ENCODE assay signal across 20 cellular contexts in the genomic region with DNA sequence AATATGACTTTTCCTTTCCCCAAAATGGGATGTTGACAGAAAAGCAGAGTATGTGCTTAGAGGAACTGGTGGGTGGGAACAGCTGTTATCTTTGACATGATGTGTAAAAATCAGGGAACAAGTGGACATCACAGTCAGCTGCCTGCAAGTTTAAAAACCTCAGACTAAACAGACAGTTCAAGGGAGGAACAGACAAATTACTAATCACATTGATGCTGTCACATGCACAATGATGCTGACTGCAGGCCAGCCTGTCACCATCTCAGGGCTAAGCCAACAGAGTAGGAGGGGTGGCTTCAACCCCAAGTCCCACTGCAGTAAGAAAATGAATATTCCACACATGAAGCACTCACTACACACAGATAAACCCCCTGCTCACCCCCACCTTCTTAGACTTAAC. TPM values are rescaled to one million over a fixed set of nuclear protein-coding genes. Genes with fewer than 3 reads are reported as not detected.
A peak's percentile ranks its signal among the peaks of the same experiment; 100 is the strongest.
DNase-seq lines count a peak whose midpoint lies in the region; ATAC-seq and TF ChIP-seq lines count a peak whose summit lies in the region.
"Had no signal": no experiment of that assay in that cellular context is flagged by ENCODE, and none has a peak within 500 bp of the region (broad histone marks: within the 10 kb centered on the region; RNA-seq: fewer than 3 reads in every experiment).

No MANE protein-coding gene starts in this region.

- H2AFZ ChIP-seq in OCI-LY7 (ENCODE audit: low read length) (no peak overlapping the region), smooth muscle cell (ENCODE audit: low read depth) (no peak overlapping the region), PC-3 (ENCODE audit: low read length) (no peak overlapping the region)
- H2AFZ ChIP-seq: PC-9 had no signal

- H3K4me2 ChIP-seq in OCI-LY7 (ENCODE audit: low read length) (0 out of 2 replicates have a peak overlapping the region, but pooled peaks have one; percentile 8), smooth muscle cell (peak overlapping the region; percentile 36), PC-3 (ENCODE audit: low read length) (no peak overlapping the region)
- H3K4me2 ChIP-seq: PC-9 had no signal

- CTCF ChIA-PET in OCI-LY7 (lab: Charles Lee; ENCODE audit: unreplicated experiment) = no interaction called here
- CTCF ChIA-PET in PC-3 (lab: Charles Lee) = no interaction called here

- DNase-seq in CD1c-positive myeloid dendritic cell (ENCODE audit: extremely low spot score) (peak; percentile 62), OCI-LY7 (ENCODE audit: low spot score) (no peak), glutamatergic neuron (no peak), smooth muscle cell (lab: John Stamatoyannopoulos, UW; ENCODE audit: unreplicated experiment) (no peak), islet precursor cell (no peak), PC-3 (no peak), dermis blood vessel endothelial cell (no peak)
- DNase-seq: activated CD4-positive, alpha-beta T cell treated with anti-CD3 and anti-CD28 coated beads, Interleukin-2, amount 50 U/mL, for 1 hour; aorta; lower lobe of right lung; MM.1S; NCI-H187; NCI-H524; nephron progenitor cell; PC-9; stimulated activated CD4-positive, alpha-beta T cell treated with anti-CD3 and anti-CD28 coated beads, Interleukin-4, amount 100 ng/mL, for 1 hour; stimulated activated CD8-positive, alpha-beta memory T cell treated with anti-CD3 and anti-CD28 coated beads, Interleukin-4, amount 100 ng/mL, for 48 hours had no signal

- H3K27me3 Mint-ChIP-seq in glutamatergic neuron (ENCODE audit: unreplicated experiment) = no peaks in the 10 kb centered on the region

- no TSS peak for BruUV-seq in OCI-LY7 (replicated peaks; lab: Mats Ljungman, UMichigan)
- BruUV-seq in PC-3 (replicated peaks; lab: Mats Ljungman, UMichigan) = no TSS peak

- H3F3A ChIP-seq in smooth muscle cell (ENCODE audit: low read depth) (peaks cover 12% of the 10 kb centered on the region), PC-3 (ENCODE audit: low read length, unreplicated experiment) (no peaks in the 10 kb centered on the region)

- H4K20me1 ChIP-seq in OCI-LY7 (ENCODE audit: insufficient read depth, low read length) (no peaks in the 10 kb centered on the region), smooth muscle cell (ENCODE audit: low read depth) (no peaks in the 10 kb centered on the region), PC-3 (ENCODE audit: low read length) (no peaks in the 10 kb centered on the region)

- H3K27ac Mint-ChIP-seq in glutamatergic neuron (ENCODE audit: unreplicated experiment) = peak overlapping the region; percentile 12
- H3K27ac Mint-ChIP-seq: activated T-helper 1 cell treated with anti-CD3 and anti-CD28 coated beads, Interleukin-12 subunit alpha, Interleukin-12 subunit beta, Interleukin-2, Interleukin-4 antibody, amounts not matched to agents 30 ng/mL and 10 ng/mL and 1 ng/mL, durations not matched to agents 14 hours and 24 hours and 36 hours had no signal

- POLR2A ChIA-PET in OCI-LY7 (lab: Charles Lee) (no interaction called here), PC-3 (lab: Charles Lee; ENCODE audit: unreplicated experiment) (no interaction called here)

- H3K27me3 ChIP-seq in smooth muscle cell (ENCODE audit: low read depth) (no peaks in the 10 kb centered on the region), PC-3 (ENCODE audit: low read length) (no peaks in the 10 kb centered on the region)

- TF ChIP-seq CTCF in OCI-LY7 (conservative IDR thresholded peaks at IDR 0.05; ENCODE audit: low read length) = no peak
- no peak for TF ChIP-seq CTCF in glutamatergic neuron (IDR thresholded peaks at IDR 0.05; ENCODE audit: partially characterized antibody, unreplicated experiment)
- no peak for TF ChIP-seq CTCF in smooth muscle cell (IDR thresholded peaks at IDR 0.05; ENCODE audit: borderline replicate concordance, insufficient read depth, poor library complexity, severe bottlenecking)
- TF ChIP-seq CTCF in PC-3 (conservative IDR thresholded peaks at IDR 0.05; ENCODE audit: low read depth, low read length) = no peak

- H3K9me3 ChIP-seq in OCI-LY7 (ENCODE audit: low read length) (no peaks in the 10 kb centered on the region), smooth muscle cell (replicated peaks; ENCODE audit: low read depth) (no peaks in the 10 kb centered on the region), PC-3 (ENCODE audit: low read length) (no peaks in the 10 kb centered on the region)
- H3K9me3 ChIP-seq: lower lobe of right lung had no signal

- intact Hi-C loops in OCI-LY7 (cut with micrococcal nuclease; ENCODE audit: unreplicated experiment) = no loop called here
- intact Hi-C loops in PC-3 (cut with micrococcal nuclease) = no loop called here

- H3K4me1 ChIP-seq in OCI-LY7 (ENCODE audit: insufficient read depth, low read length, poor library complexity, severe bottlenecking) = peaks cover 23% of the 10 kb centered on the region
- no peaks in the 10 kb centered on the region for H3K4me1 ChIP-seq in smooth muscle cell (ENCODE audit: low read depth)
- H3K4me1 ChIP-seq in PC-3 (ENCODE audit: insufficient read depth, low read length) = no peaks in the 10 kb centered on the region

- no peak overlapping the region for H3K27ac ChIP-seq in OCI-LY7 (ENCODE audit: low read depth, low read length, poor library complexity, severe bottlenecking)
- H3K27ac ChIP-seq in smooth muscle cell (ENCODE audit: low read depth) = peak overlapping the region; percentile 67
- no peak overlapping the region for H3K27ac ChIP-seq in PC-3 (ENCODE audit: low read length)
- H3K27ac ChIP-seq: lower lobe of right lung, PC-9, SK-N-MC had no signal

- no peak overlapping the region for H3K4me3 Mint-ChIP-seq in glutamatergic neuron (ENCODE audit: unreplicated experiment)
- H3K4me3 Mint-ChIP-seq: activated T-helper 1 cell treated with anti-CD3 and anti-CD28 coated beads, Interleukin-12 subunit alpha, Interleukin-12 subunit beta, Interleukin-2, Interleukin-4 antibody, amounts not matched to agents 30 ng/mL and 10 ng/mL and 1 ng/mL, durations not matched to agents 14 hours and 24 hours and 36 hours; nephron progenitor cell had no signal

- H3K79me2 ChIP-seq in OCI-LY7 (ENCODE audit: insufficient read depth, low read depth, low read length) (no peaks in the 10 kb centered on the region), smooth muscle cell (ENCODE audit: low read depth) (no peaks in the 10 kb centered on the region), PC-3 (ENCODE audit: low read length) (no peaks in the 10 kb centered on the region)

- ATAC-seq in PC-3 = no peak
- ATAC-seq in GM18858 (IDR thresholded peaks at IDR 0.05; ENCODE audit: unreplicated experiment) = no peak

- no peaks in the 10 kb centered on the region for H3K36me3 Mint-ChIP-seq in glutamatergic neuron (ENCODE audit: unreplicated experiment)

- H3K4me3 ChIP-seq in OCI-LY7 (ENCODE audit: low read depth, low read length, poor library complexity, severe bottlenecking) = no peak overlapping the region
- no peak overlapping the region for H3K4me3 ChIP-seq in smooth muscle cell
- H3K4me3 ChIP-seq in PC-3 (ENCODE audit: low read length) = no peak overlapping the region
- H3K4me3 ChIP-seq: lower lobe of right lung, PC-9, SK-N-MC had no signal

- H3K36me3 ChIP-seq in OCI-LY7 (ENCODE audit: insufficient read depth, low read length) (peaks cover 49% of the 10 kb centered on the region), smooth muscle cell (ENCODE audit: low read depth) (peaks cover 3% of the 10 kb centered on the region), PC-3 (ENCODE audit: low read depth, low read length) (peaks cover 7% of the 10 kb centered on the region; the same call in 1 of the 2 replicates)

- H3K9me3 Mint-ChIP-seq in glutamatergic neuron (ENCODE audit: unreplicated experiment) = no peaks in the 10 kb centered on the region
- H3K9me3 Mint-ChIP-seq: activated T-helper 1 cell treated with anti-CD3 and anti-CD28 coated beads, Interleukin-12 subunit alpha, Interleukin-12 subunit beta, Interleukin-2, Interleukin-4 antibody, amounts not matched to agents 30 ng/mL and 10 ng/mL and 1 ng/mL, durations not matched to agents 14 hours and 24 hours and 36 hours; nephron progenitor cell had no signal

- H3K4me1 Mint-ChIP-seq in glutamatergic neuron (ENCODE audit: low read depth, unreplicated experiment) = peaks cover 8% of the 10 kb centered on the region
- H3K4me1 Mint-ChIP-seq: nephron progenitor cell had no signal

- no peak overlapping the region for H3K9ac ChIP-seq in smooth muscle cell (ENCODE audit: low read depth)
- no peak overlapping the region for H3K9ac ChIP-seq in PC-3 (ENCODE audit: low read length)

- H3K9me2 ChIP-seq in OCI-LY7 (ENCODE audit: insufficient read depth, low read length) (no peaks in the 10 kb centered on the region), PC-3 (replicated peaks; ENCODE audit: low read length) (no peaks in the 10 kb centered on the region)

RNA-seq across cellular contexts. Expression of gene UBAP2, which starts 38.2 kb away (rescaled TPM):
- 19.0 and 28.5 TPM in 2 replicates for total RNA-seq in OCI-LY7 (2014; rRNA removed; shearing (Covaris generic))
- total RNA-seq in OCI-LY7 (2022) (63.9 and 65.5 TPM in 2 replicates), glutamatergic neuron (ENCODE audit: unreplicated experiment) (65.1 TPM), smooth muscle cell (18.8 and 19.5 TPM in 2 replicates), PC-3 (2014; rRNA removed) (12.6 and 19.0 TPM in 2 replicates), dermis blood vessel endothelial cell (28.4 and 31.8 TPM in 2 replicates)
- polyA plus RNA-seq in smooth muscle cell = 20.4 and 26.3 TPM in 2 replicates

RNA-seq across cellular contexts. Expression of gene DCAF12, which starts 39.6 kb away (rescaled TPM):
- total RNA-seq in OCI-LY7 (2014; rRNA removed; shearing (Covaris generic)) = 21.9 and 31.7 TPM in 2 replicates
- total RNA-seq in OCI-LY7 (2022) = 70.5 and 83.5 TPM in 2 replicates
- 37.9 TPM for total RNA-seq in glutamatergic neuron (ENCODE audit: unreplicated experiment)
- 23.4 and 26.5 TPM in 2 replicates for total RNA-seq in smooth muscle cell
- polyA plus RNA-seq in smooth muscle cell = 16.1 and 20.3 TPM in 2 replicates
- 12.9 and 16.1 TPM in 2 replicates for total RNA-seq in PC-3 (2014; rRNA removed)
- 22.3 and 24.4 TPM in 2 replicates for total RNA-seq in dermis blood vessel endothelial cell
